In genomic region chr10:46527241-46527811, GRCh38 we compare ENCODE assay signal across 18 cellular contexts. TPM values are rescaled to one million over a fixed set of nuclear protein-coding genes. Genes with fewer than 3 reads are reported as not detected.
DNase-seq lines count a peak whose midpoint lies in the region; ATAC-seq and TF ChIP-seq lines count a peak whose summit lies in the region.
"Had no signal": no experiment of that assay in that cellular context is flagged by ENCODE, and none has a peak within 500 bp of the region (broad histone marks: within the 10 kb centered on the region; RNA-seq: fewer than 3 reads in every experiment).

No MANE protein-coding gene starts in this region.

- H3K36me3 Mint-ChIP-seq in activated T-cell treated with anti-CD3 and anti-CD28 coated beads, Interleukin-2, amount 50 U/mL, for 24 hours (ENCODE audit: low read depth), result no peaks in the 10 kb centered on the region
- H3K36me3 Mint-ChIP-seq in WTC11, result no peaks in the 10 kb centered on the region
- H3K36me3 Mint-ChIP-seq: memory B cell had no signal

- H3K9me3 ChIP-seq in suprapubic skin, result no peaks in the 10 kb centered on the region
- H3K9me3 ChIP-seq: gastroesophageal sphincter, tibial nerve had no signal

- no peaks in the 10 kb centered on the region for H3K27me3 Mint-ChIP-seq in activated T-cell treated with anti-CD3 and anti-CD28 coated beads, Interleukin-2, amount 50 U/mL, for 24 hours
- no peaks in the 10 kb centered on the region for H3K27me3 Mint-ChIP-seq in WTC11 (ENCODE audit: low read depth)

- TF ChIP-seq CTCF in WTC11 (IDR thresholded peaks at IDR 0.05) (no peak), suprapubic skin (IDR thresholded peaks at IDR 0.05) (no peak)

- WGBS in suprapubic skin, result 95% methylated on average over 12 of the region's 12 CpGs

- H3K27ac ChIP-seq in suprapubic skin, result no peak overlapping the region
- H3K27ac ChIP-seq: gastroesophageal sphincter, GM23248, tibial nerve had no signal

- peaks cover 21% of the 10 kb centered on the region for H3K4me1 ChIP-seq in suprapubic skin

- no peak overlapping the region for H3K4me3 Mint-ChIP-seq in activated T-cell treated with anti-CD3 and anti-CD28 coated beads, Interleukin-2, amount 50 U/mL, for 24 hours
- no peak overlapping the region for H3K4me3 Mint-ChIP-seq in WTC11
- H3K4me3 Mint-ChIP-seq: memory B cell, neural crest cell had no signal

- no peak for TF ChIP-seq POLR2A in suprapubic skin (IDR thresholded peaks at IDR 0.05)

- no peak overlapping the region for H3K27ac Mint-ChIP-seq in activated T-cell treated with anti-CD3 and anti-CD28 coated beads, Interleukin-2, amount 50 U/mL, for 24 hours
- no peak overlapping the region for H3K27ac Mint-ChIP-seq in WTC11
- H3K27ac Mint-ChIP-seq: memory B cell had no signal

- DNase-seq in activated T-cell treated with anti-CD3 and anti-CD28 coated beads, Interleukin-2, amount 50 U/mL, for 24 hours, result peak; percentile 27
- no peak for DNase-seq in activated T-cell treated with anti-CD3 and anti-CD28 coated beads, Interleukin-2, amount 50 U/mL, for 48 hours
- DNase-seq in WTC11 (ENCODE audit: low spot score) (peak; percentile 9), left lobe of liver (ENCODE audit: low spot score) (peak; percentile 49), suprapubic skin (ENCODE audit: low spot score in 2 of 2) (peak; percentile 59 to 80), HT-29 (ENCODE audit: low spot score) (no peak), SKM-1 (lab: John Stamatoyannopoulos, UW; ENCODE audit: unreplicated experiment) (no peak)
- DNase-seq: activated T-cell treated with anti-CD3 and anti-CD28 coated beads for 4 hours; NCI-H2107; NCI-H82; RPMI8226; stimulated activated CD4-positive, alpha-beta T cell treated with anti-CD3 and anti-CD28 coated beads, Interleukin-2, amount 100 ng/mL, for 48 hours had no signal

- H3K9me3 Mint-ChIP-seq in activated T-cell treated with anti-CD3 and anti-CD28 coated beads, Interleukin-2, amount 50 U/mL, for 24 hours, result no peaks in the 10 kb centered on the region
- no peaks in the 10 kb centered on the region for H3K9me3 Mint-ChIP-seq in WTC11
- H3K9me3 Mint-ChIP-seq: memory B cell, neural crest cell had no signal

- no peak for ATAC-seq in WTC11
- no peak for ATAC-seq in left lobe of liver
- no peak for ATAC-seq in HG03025 (IDR thresholded peaks at IDR 0.05; ENCODE audit: low FRiP score, unreplicated experiment)
- ATAC-seq: gastroesophageal sphincter had no signal

- CTCF ChIA-PET in WTC11 (lab: Charles Lee), result interaction anchor here (0.6 to 2.7 kb wide), 3 partner anchors 14 to 19 kb away, joined by 3 to 11 read pairs (median 7); no protein-coding TSS in a partner anchor

- no peak for TF ChIP-seq EP300 in suprapubic skin (IDR thresholded peaks at IDR 0.05)

- POLR2A ChIA-PET in WTC11 (lab: Charles Lee), result no interaction called here

- H3K4me3 ChIP-seq in suprapubic skin, result no peak overlapping the region
- H3K4me3 ChIP-seq: gastroesophageal sphincter, GM23248, tibial nerve had no signal

- no peaks in the 10 kb centered on the region for H3K27me3 ChIP-seq in suprapubic skin
- H3K27me3 ChIP-seq: gastroesophageal sphincter, tibial nerve had no signal

- no peaks in the 10 kb centered on the region for H3K4me1 Mint-ChIP-seq in activated T-cell treated with anti-CD3 and anti-CD28 coated beads, Interleukin-2, amount 50 U/mL, for 24 hours (ENCODE audit: low read depth)
- H3K4me1 Mint-ChIP-seq in WTC11, result no peaks in the 10 kb centered on the region
- H3K4me1 Mint-ChIP-seq: memory B cell, neural crest cell had no signal

- no peaks in the 10 kb centered on the region for H3K36me3 ChIP-seq in suprapubic skin
- H3K36me3 ChIP-seq: gastroesophageal sphincter, tibial nerve had no signal

TF ChIP-seq in WTC11, 78 proteins besides CTCF, POLR2A, EP300 and RAD21:
- TF ChIP-seq SMAD4 (CRISPR knock-in tag; IDR thresholded peaks at IDR 0.05), result no peak
- TF ChIP-seq RORB (CRISPR knock-in tag; IDR thresholded peaks at IDR 0.05), result no peak
- no peak for TF ChIP-seq ZNF232 (CRISPR knock-in tag; IDR thresholded peaks at IDR 0.05)
- no peak for TF ChIP-seq NR3C1 (CRISPR knock-in tag; conservative IDR thresholded peaks at IDR 0.05; ENCODE audit: low read depth)
- TF ChIP-seq GABPB1 (CRISPR knock-in tag; IDR thresholded peaks at IDR 0.05), result no peak

RNA-seq across cellular contexts. Expression of gene GPRIN2, which starts 29.1 kb away (rescaled TPM):
- total RNA-seq in WTC11 (2021) (17.5 to 22.5 TPM (median 20.9 TPM) in 3 replicates), left lobe of liver (1.1 TPM), suprapubic skin (10 to 100 TPM; 32.8 to 61.2 (median 40.4) TPM)
- total RNA-seq in HT-29 (2014; rRNA removed; shearing (Covaris generic)), result 0.70 and 0.89 TPM in 2 replicates
- total RNA-seq: GM23248 had no signal

RNA-seq across cellular contexts. Expression of gene SYT15, which starts 51.6 kb away (rescaled TPM):
- 1.2 to 1.6 TPM (median 1.5 TPM) in 3 replicates for total RNA-seq in WTC11 (2021)
- 0.65 TPM for total RNA-seq in left lobe of liver
- total RNA-seq in suprapubic skin, result 1 to 10 TPM in 3 of 4 donors, under 1 TPM in 1; 0.26 to 4.0 (median 2.6) TPM
- not detected in 2 replicates for total RNA-seq in HT-29 (2014; rRNA removed; shearing (Covaris generic))

Comparison
In these comparisons a context has a peak if more than half of its experiments do, and no peak if none do; other contexts are left out.
1. DNase-seq: peak in activated T-cell treated with anti-CD3 and anti-CD28 coated beads, Interleukin-2, amount 50 U/mL, for 24 hours (single experiment), WTC11 (single experiment), left lobe of liver (single experiment) and suprapubic skin (2 of 2); none in activated T-cell treated with anti-CD3 and anti-CD28 coated beads, Interleukin-2, amount 50 U/mL, for 48 hours (0 of 2), HT-29 (single experiment) and SKM-1 (single experiment).